8 cellular contexts compared by ENCODE assay signal in the genomic region with DNA sequence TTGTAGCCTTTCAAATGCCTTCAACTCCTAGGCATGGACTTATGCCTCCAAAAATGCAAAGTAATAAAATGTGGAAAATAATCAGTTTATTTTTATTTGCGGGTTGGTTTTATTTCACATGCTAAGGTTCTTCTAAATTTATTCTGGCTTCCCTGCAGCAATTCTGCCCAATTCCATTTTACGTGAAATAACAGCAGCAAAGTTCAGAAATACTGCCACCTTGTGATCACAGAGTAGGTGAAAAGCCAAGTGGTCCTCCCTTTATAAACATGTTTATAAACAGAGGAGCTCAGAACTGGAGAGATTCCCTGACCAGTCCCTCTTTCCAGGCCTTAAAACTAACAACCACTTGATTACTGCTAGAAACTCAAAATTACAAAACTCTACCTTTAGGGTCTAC. TPM values are rescaled to one million over a fixed set of nuclear protein-coding genes. Genes with fewer than 3 reads are reported as not detected.
A peak's percentile ranks its signal among the peaks of the same experiment; 100 is the strongest.
DNase-seq lines count a peak whose midpoint lies in the region; ATAC-seq and TF ChIP-seq lines count a peak whose summit lies in the region.

No MANE protein-coding gene starts in this region.

- CTCF ChIA-PET in AG04449 (lab: Yijun Ruan, JAX), result interaction anchor here (0.9 to 3.4 kb wide), 6 partner anchors 11 to 721 kb away, joined by 3 to 19 read pairs (median 5); no protein-coding TSS in a partner anchor

- no peak overlapping the region for H3K4me3 ChIP-seq in AG04449 (ENCODE audit: low read depth, low read length)

- TF ChIP-seq CTCF in AG04449 (IDR thresholded peaks at IDR 0.05; ENCODE audit: insufficient read depth, low read length, missing control alignments), result peak; percentile 35

- DNase-seq in AG04449 (ENCODE audit: low read depth, low spot score) (no peak), NCI-H526 (lab: John Stamatoyannopoulos, UW) (peak; percentile 51 to 78), epithelial cell of prostate (ENCODE audit: low read depth, low spot score) (no peak), renal cortical epithelial cell (ENCODE audit: low read depth) (peak; percentile 58), NCI-H2171 treated with DMSO at 0.1 percent for 48 hours (lab: John Stamatoyannopoulos, UW) (no peak), GM19238 (ENCODE audit: insufficient read length, low spot score) (no peak)

- ATAC-seq in GM18907 (IDR thresholded peaks at IDR 0.05; ENCODE audit: unreplicated experiment) (peak; percentile 53), GM21423 (IDR thresholded peaks at IDR 0.05; ENCODE audit: unreplicated experiment) (no peak)

- POLR2A ChIA-PET in AG04449 (lab: Yijun Ruan, JAX), result no interaction called here

- H3K27ac ChIP-seq in epithelial cell of prostate, result peak overlapping the region; percentile 92

RNA-seq across cellular contexts. Expression of a gene that starts 14.7 kb away (rescaled TPM):
- under 0.01 TPM in 1 of 2 replicates, not detected in the other for total RNA-seq in renal cortical epithelial cell

RNA-seq across cellular contexts. Expression of a gene that starts 43.9 kb away (rescaled TPM):
- total RNA-seq in renal cortical epithelial cell, result 88.6 and 99.9 TPM in 2 replicates

RNA-seq across cellular contexts. Expression of a gene that starts 56.6 kb away (rescaled TPM):
- total RNA-seq in renal cortical epithelial cell, result 0.69 and 14.3 TPM in 2 replicates

Comparison
In these comparisons a context has a peak if more than half of its experiments do, and no peak if none do; other contexts are left out.
1. DNase-seq: peak in NCI-H526 (2 of 2) and renal cortical epithelial cell (single experiment); none in AG04449 (single experiment), epithelial cell of prostate (single experiment), NCI-H2171 treated with DMSO at 0.1 percent for 48 hours (single experiment) and GM19238 (single experiment).